Comparison of ENCODE assay signal across 1 cellular context in the genomic region with DNA sequence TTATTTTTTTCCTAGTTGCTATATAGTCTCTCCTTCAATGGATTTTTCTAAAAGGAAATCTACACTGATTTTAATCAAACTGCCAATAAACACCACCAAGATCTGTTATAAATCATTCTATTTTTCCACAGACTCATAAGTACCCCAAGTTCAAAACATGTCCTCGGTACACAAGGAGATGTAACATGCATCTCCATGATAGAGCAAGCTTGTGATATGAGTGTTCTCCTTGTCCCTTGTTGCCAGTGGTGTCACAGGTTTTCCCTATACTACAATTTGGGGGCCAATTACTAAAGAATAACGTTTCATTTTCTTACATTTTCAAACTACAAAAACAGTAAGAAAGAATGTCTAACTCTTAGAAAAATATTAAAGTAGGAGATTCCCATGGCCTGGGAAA.
TF ChIP-seq lines count a peak whose summit lies in the region.

No MANE protein-coding gene starts in this region.

TF ChIP-seq in A549, 52 proteins besides CTCF, POLR2A, EP300 and RAD21 (continued from another document):
- TF ChIP-seq SMC3 (IDR thresholded peaks at IDR 0.05) (no peak), HEYL (CRISPR knock-in tag; IDR thresholded peaks at IDR 0.05) (no peak), FOSB (CRISPR knock-in tag; IDR thresholded peaks at IDR 0.05) (no peak), RNF2 (IDR thresholded peaks at IDR 0.05; ENCODE audit: borderline replicate concordance, low read depth) (no peak), ZFP36 (IDR thresholded peaks at IDR 0.05; ENCODE audit: borderline replicate concordance, partially characterized antibody) (no peak), NPAS2 (CRISPR knock-in tag; IDR thresholded peaks at IDR 0.05; ENCODE audit: borderline replicate concordance) (no peak), EHMT2 (IDR thresholded peaks at IDR 0.05; ENCODE audit: low read depth) (no peak), HOXA7 (CRISPR knock-in tag; IDR thresholded peaks at IDR 0.05) (no peak), HDAC2 (IDR thresholded peaks at IDR 0.05) (no peak)
- TF ChIP-seq, protein P1, sequence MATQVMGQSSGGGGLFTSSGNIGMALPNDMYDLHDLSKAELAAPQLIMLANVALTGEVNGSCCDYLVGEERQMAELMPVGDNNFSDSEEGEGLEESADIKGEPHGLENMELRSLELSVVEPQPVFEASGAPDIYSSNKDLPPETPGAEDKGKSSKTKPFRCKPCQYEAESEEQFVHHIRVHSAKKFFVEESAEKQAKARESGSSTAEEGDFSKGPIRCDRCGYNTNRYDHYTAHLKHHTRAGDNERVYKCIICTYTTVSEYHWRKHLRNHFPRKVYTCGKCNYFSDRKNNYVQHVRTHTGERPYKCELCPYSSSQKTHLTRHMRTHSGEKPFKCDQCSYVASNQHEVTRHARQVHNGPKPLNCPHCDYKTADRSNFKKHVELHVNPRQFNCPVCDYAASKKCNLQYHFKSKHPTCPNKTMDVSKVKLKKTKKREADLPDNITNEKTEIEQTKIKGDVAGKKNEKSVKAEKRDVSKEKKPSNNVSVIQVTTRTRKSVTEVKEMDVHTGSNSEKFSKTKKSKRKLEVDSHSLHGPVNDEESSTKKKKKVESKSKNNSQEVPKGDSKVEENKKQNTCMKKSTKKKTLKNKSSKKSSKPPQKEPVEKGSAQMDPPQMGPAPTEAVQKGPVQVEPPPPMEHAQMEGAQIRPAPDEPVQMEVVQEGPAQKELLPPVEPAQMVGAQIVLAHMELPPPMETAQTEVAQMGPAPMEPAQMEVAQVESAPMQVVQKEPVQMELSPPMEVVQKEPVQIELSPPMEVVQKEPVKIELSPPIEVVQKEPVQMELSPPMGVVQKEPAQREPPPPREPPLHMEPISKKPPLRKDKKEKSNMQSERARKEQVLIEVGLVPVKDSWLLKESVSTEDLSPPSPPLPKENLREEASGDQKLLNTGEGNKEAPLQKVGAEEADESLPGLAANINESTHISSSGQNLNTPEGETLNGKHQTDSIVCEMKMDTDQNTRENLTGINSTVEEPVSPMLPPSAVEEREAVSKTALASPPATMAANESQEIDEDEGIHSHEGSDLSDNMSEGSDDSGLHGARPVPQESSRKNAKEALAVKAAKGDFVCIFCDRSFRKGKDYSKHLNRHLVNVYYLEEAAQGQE (IDR thresholded peaks at IDR 0.05): no peak
- TF ChIP-seq, protein P2, sequence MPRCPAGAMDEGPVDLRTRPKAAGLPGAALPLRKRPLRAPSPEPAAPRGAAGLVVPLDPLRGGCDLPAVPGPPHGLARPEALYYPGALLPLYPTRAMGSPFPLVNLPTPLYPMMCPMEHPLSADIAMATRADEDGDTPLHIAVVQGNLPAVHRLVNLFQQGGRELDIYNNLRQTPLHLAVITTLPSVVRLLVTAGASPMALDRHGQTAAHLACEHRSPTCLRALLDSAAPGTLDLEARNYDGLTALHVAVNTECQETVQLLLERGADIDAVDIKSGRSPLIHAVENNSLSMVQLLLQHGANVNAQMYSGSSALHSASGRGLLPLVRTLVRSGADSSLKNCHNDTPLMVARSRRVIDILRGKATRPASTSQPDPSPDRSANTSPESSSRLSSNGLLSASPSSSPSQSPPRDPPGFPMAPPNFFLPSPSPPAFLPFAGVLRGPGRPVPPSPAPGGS (IDR thresholded peaks at IDR 0.05): no peak
TF ChIP-seq in A549: peak in this region for 0.
